ENCODE assay signal across 29 cellular contexts in the genomic region with DNA sequence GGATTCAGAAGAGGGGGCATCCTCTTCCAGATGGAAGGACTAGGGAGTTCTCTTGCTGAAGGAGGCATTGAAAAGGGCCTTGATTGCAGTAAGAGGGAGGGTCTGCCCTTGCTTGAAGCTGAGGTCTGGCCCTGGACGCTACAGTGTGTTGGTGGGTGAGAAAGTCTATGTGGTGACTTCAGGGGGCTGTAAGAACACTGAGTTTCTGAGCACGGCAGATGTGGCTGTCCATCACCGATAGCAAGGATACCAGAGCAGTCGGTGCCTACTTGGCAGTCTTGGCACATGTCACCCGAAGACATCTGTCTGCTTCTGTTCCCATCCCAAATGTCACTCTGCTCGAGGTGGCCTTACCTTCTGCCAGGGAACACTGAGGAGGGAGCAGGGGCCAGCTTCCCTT.
"Had no signal": no experiment of that assay in that cellular context is flagged by ENCODE, and none has a peak within 500 bp of the region (broad histone marks: within the 10 kb centered on the region; RNA-seq: fewer than 3 reads in every experiment).

No MANE protein-coding gene starts in this region.

- FAIRE-seq: islet of Langerhans, kidney had no signal

- ATAC-seq: left colon; left lung; lower lobe of right lung; natural killer cell; right lobe of liver; stimulated activated naive B cell treated with anti-CD40 and anti-IgM and Interleukin-4, amounts not matched to agents 10 μg/mL and 1 μg/mL and 100 μg/mL, for 72 hours; stimulated activated naive CD8-positive, alpha-beta T cell treated with anti-CD3 and anti-CD28 coated beads, Interleukin-15, Interleukin-2, amounts not matched to agents 100 U/mL and 50 U/mL, for 24 hours had no signal

- H3K36me3 ChIP-seq: left lung, lower lobe of right lung, neural progenitor cell, ovary, right atrium auricular region, right lobe of liver, stomach, thyroid gland, transverse colon, upper lobe of left lung, vagina had no signal

- H3K4me1 ChIP-seq: left lung, right atrium auricular region, right lobe of liver, testis, thyroid gland, transverse colon, vagina had no signal

- H3K27ac ChIP-seq: left lung, lower lobe of right lung, neural progenitor cell, ovary, right atrium auricular region, right lobe of liver, skin epidermis, stomach, testis, thyroid gland, transverse colon, upper lobe of left lung, vagina had no signal

- H3K9me3 ChIP-seq: left lung, lower lobe of right lung, ovary, right atrium auricular region, right lobe of liver, stomach, testis, thyroid gland, transverse colon, upper lobe of left lung, vagina had no signal

- H2AFZ ChIP-seq: neural progenitor cell had no signal

- DNase-seq: hypothalamus; immature natural killer cell; kidney; left colon; left lung; lower lobe of right lung; mammary epithelial cell; mesenchymal stem cell; naive B cell; natural killer cell; nephron progenitor cell; ovary; right lobe of liver; stimulated activated CD4-positive, alpha-beta T cell treated with anti-CD3 and anti-CD28 coated beads, Interleukin-12 subunit alpha, Interleukin-12 subunit beta, amount 100 ng/mL, for 4 hours; stimulated activated CD4-positive, alpha-beta T cell treated with anti-CD3 and anti-CD28 coated beads, Interleukin-15, amount 100 ng/mL, for 24 hours; stimulated activated CD4-positive, alpha-beta T cell treated with anti-CD3 and anti-CD28 coated beads, Interleukin-2, amount 100 ng/mL, for 24 hours; stimulated activated CD4-positive, alpha-beta T cell treated with anti-CD3 and anti-CD28 coated beads, Interleukin-4, amount 100 ng/mL, for 1 hour; stimulated activated naive B cell treated with anti-CD40 and anti-IgM and Interleukin-4, amounts not matched to agents 10 μg/mL and 1 μg/mL and 100 μg/mL, for 72 hours; stimulated activated naive CD8-positive, alpha-beta T cell treated with anti-CD3 and anti-CD28 coated beads, Interleukin-15, Interleukin-2, amounts not matched to agents 100 U/mL and 50 U/mL, for 24 hours; stomach; testis; thyroid gland; transverse colon; upper lobe of left lung had no signal

- H3K9ac ChIP-seq: neural progenitor cell had no signal

- H3K4me2 ChIP-seq: neural progenitor cell had no signal

- H3K27me3 ChIP-seq: left lung, neural progenitor cell, ovary, right atrium auricular region, right lobe of liver, stomach, testis, thyroid gland, transverse colon, upper lobe of left lung, vagina had no signal

- H3K4me3 ChIP-seq: left lung, lower lobe of right lung, neural progenitor cell, ovary, right atrium auricular region, right lobe of liver, skin epidermis, stomach, testis, thyroid gland, transverse colon, upper lobe of left lung, vagina had no signal
